8 cellular contexts compared by ENCODE assay signal in genomic region chr9:133135193-133135745, GRCh38. TPM values are rescaled to one million over a fixed set of nuclear protein-coding genes. Genes with fewer than 3 reads are reported as not detected.
DNase-seq lines count a peak whose midpoint lies in the region; ATAC-seq, FAIRE-seq and TF ChIP-seq lines count a peak whose summit lies in the region.

No MANE protein-coding gene starts in this region.

- peaks cover 88% of the 10 kb centered on the region for H3K79me2 ChIP-seq in K562 (ENCODE audit: control insufficient read depth, insufficient read depth, low read length)

- no peaks in the 10 kb centered on the region for H3K9me3 ChIP-seq in K562 (replicated peaks; ENCODE audit: control insufficient read depth, insufficient read depth, low read depth, low read length)

- POLR2A ChIA-PET in K562 (lab: Yijun Ruan, JAX): interaction anchor here (0.6 to 1.3 kb wide), 4 partner anchors 9 to 191 kb away, joined by 3 to 5 read pairs (median 4); partner anchors contain the start of gene TSC1

- TF ChIP-seq RAD21 in K562 (CRISPR knock-in tag; conservative IDR thresholded peaks at IDR 0.05 in 1 of 2, IDR thresholded peaks at IDR 0.05 in 1 of 2): no peak

- no peaks in the 10 kb centered on the region for H3K9me1 ChIP-seq in K562 (ENCODE audit: control insufficient read depth, insufficient read depth, low read length)

- H3K36me3 ChIP-seq in K562 (ENCODE audit: control insufficient read depth, insufficient read depth, low read length): peaks cover 30% of the 10 kb centered on the region; the same call in 2 of the 3 replicates
- H3K36me3 ChIP-seq in kidney epithelial cell (ENCODE audit: control insufficient read depth, insufficient read depth, low read length): no peaks in the 10 kb centered on the region

- intact Hi-C loops in K562 (cut with micrococcal nuclease): no loop called here

- no TSS peak for BruUV-seq in K562 (replicated peaks; lab: Mats Ljungman, UMichigan)

- in situ Hi-C loops in K562 (cut with MboI): no loop called here

- peak overlapping the region; percentile 80; the same call in 2 of the 3 replicates for H3K27ac ChIP-seq in K562 (ENCODE audit: extremely low read depth, low read depth, low read length)

- H3K27me3 ChIP-seq in K562 (ENCODE audit: control insufficient read depth in 2 of 2, insufficient read depth in 2 of 2, low read length in 2 of 2): no peaks in the 10 kb centered on the region
- no peaks in the 10 kb centered on the region for H3K27me3 ChIP-seq in kidney epithelial cell (ENCODE audit: control insufficient read depth, insufficient read depth, low read length)

- no peak for FAIRE-seq in K562 (lab: Jason Lieb, UNC)

- peaks cover 6% of the 10 kb centered on the region for H4K20me1 ChIP-seq in K562 (replicated peaks; ENCODE audit: control insufficient read depth, insufficient read depth, low read length)

- ATAC-seq in K562: no peak
- no peak for ATAC-seq in HG03108 (IDR thresholded peaks at IDR 0.05; ENCODE audit: unreplicated experiment)
- no peak for ATAC-seq in GM21576 (IDR thresholded peaks at IDR 0.05; ENCODE audit: unreplicated experiment)
- no peak for ATAC-seq in HG03469 (IDR thresholded peaks at IDR 0.05; ENCODE audit: unreplicated experiment)

- H3K4me1 ChIP-seq in K562 (replicated peaks in 1 of 2; ENCODE audit: control insufficient read depth in 2 of 2, insufficient read depth in 2 of 2, low read length in 2 of 2): peaks cover 70 to 74% of the 10 kb centered on the region in 2 experiments

- H2AFZ ChIP-seq in K562 (ENCODE audit: low read depth, low read length): no peak overlapping the region

- no peak overlapping the region for H3K4me2 ChIP-seq in K562 (ENCODE audit: insufficient read depth, low read length)

- CTCF ChIA-PET in K562 (lab: Yijun Ruan, JAX; ENCODE audit: low intra/inter-chr PET ratio): no interaction called here

- peak overlapping the region; percentile 59 to 86; a peak in 3 of 4 replicates for H3K9ac ChIP-seq in K562 (ENCODE audit: insufficient read depth in 1 of 2, low read depth in 2 of 2, low read length in 2 of 2)

- DNase-seq in GM04503 (ENCODE audit: low read depth): peak; percentile 52
- DNase-seq in SW480 (ENCODE audit: low spot score): peak; percentile 90
- DNase-seq in K562 (ENCODE audit: extremely low read depth in 1 of 4, low spot score in 3 of 4): no peak
- DNase-seq in kidney epithelial cell (ENCODE audit: low read depth): peak; percentile 68
- peak; percentile 36 to 52 for DNase-seq in stimulated activated CD4-positive, alpha-beta T cell treated with anti-CD3 and anti-CD28 coated beads, Interleukin-4, amount 100 ng/mL, for 4 hours

- no peak overlapping the region for H3K4me3 ChIP-seq in K562
- no peak overlapping the region for H3K4me3 ChIP-seq in kidney epithelial cell (ENCODE audit: low read depth, low read length)

- TF ChIP-seq CTCF in K562 (IDR thresholded peaks at IDR 0.05 in 2 of 3, conservative IDR thresholded peaks at IDR 0.05 in 1 of 3; ENCODE audit: insufficient read depth in 2 of 3, low read depth in 1 of 3, low read length in 3 of 3) (no peak), kidney epithelial cell (IDR thresholded peaks at IDR 0.05; ENCODE audit: insufficient read depth, low read length, poor library complexity, severe bottlenecking) (no peak)

- TF ChIP-seq POLR2A in K562 (conservative IDR thresholded peaks at IDR 0.05): no peak

- no peak for TF ChIP-seq EP300 in K562 (IDR thresholded peaks at IDR 0.05; ENCODE audit: low read length)

- 80% methylated on average over 5 of the region's 7 CpGs for WGBS in K562 (ENCODE audit: insufficient coverage, low coverage, missing lambda C conversion rate)

TF ChIP-seq in K562, 482 proteins besides CTCF, POLR2A, EP300 and RAD21:
- TF ChIP-seq KLF10 (CRISPR knock-in tag; IDR thresholded peaks at IDR 0.05) (no peak), ZNF592 (IDR thresholded peaks at IDR 0.05) (0 out of 2 replicates have a peak, but pooled peaks have one; percentile 5)

RNA-seq across cellular contexts. Expression of gene RALGDS, which starts 14.2 kb away (rescaled TPM):
- total RNA-seq in K562 (2011; cell fraction: chromatin; rRNA removed; ENCODE audit: low replicate concordance): 62.0 and 176 TPM in 2 replicates
- total RNA-seq in K562 (2011; cell fraction: nucleolus; rRNA removed): 78.8 and 97.7 TPM in 2 replicates
- total RNA-seq in K562 (2011; cell fraction: nucleoplasm; rRNA removed): 55.4 and 58.4 TPM in 2 replicates
- total RNA-seq in K562 (2014; rRNA removed) (27.1 and 36.2 TPM in 2 replicates), K562 (2014; rRNA removed; fragmentation: Illumina TruSeq; extraction: Trizol) (9.4 and 12.0 TPM in 2 replicates), K562 (2015; rRNA removed; fragmentation: Illumina TruSeq; extraction: Trizol) (25.8 and 25.9 TPM in 2 replicates), K562 (2021) (28.6 and 37.3 TPM in 2 replicates), kidney epithelial cell (39.9 and 43.7 TPM in 2 replicates)
- polyA plus RNA-seq in K562 (2011; rRNA removed) (40.3 and 45.9 TPM in 2 replicates), K562 (2014; fragmentation: Illumina TruSeq; extraction: Trizol) (28.7 and 34.9 TPM in 2 replicates), K562 (2014; fragmentation: Nextera tagmentation; extraction: Ambion mirVana) (1 to 10 TPM in 1 of 2 experiments, under 1 TPM in 1; 0.75 to 2.4 TPM), K562 (2014; rRNA removed) (39.5 and 43.3 TPM in 2 replicates)
- 34.7 and 62.2 TPM in 2 replicates for polyA plus RNA-seq in K562 (2011; cell fraction: cytosol; rRNA removed)
- 170 and 326 TPM in 2 replicates for polyA plus RNA-seq in K562 (2011; cell fraction: nucleus; rRNA removed)
- 26.3 and 47.2 TPM in 2 replicates for polyA plus RNA-seq in K562 (2012)
- polyA minus RNA-seq in K562 (2011; rRNA and poly(A)+ RNA removed): 12.0 and 17.4 TPM in 2 replicates
- polyA minus RNA-seq in K562 (2011; cell fraction: cytosol; rRNA and poly(A)+ RNA removed): 13.6 and 18.5 TPM in 2 replicates
- 30.2 and 36.5 TPM in 2 replicates for polyA minus RNA-seq in K562 (2011; cell fraction: nucleus; rRNA and poly(A)+ RNA removed)

RNA-seq across cellular contexts. Expression of gene GBGT1, which starts 28.4 kb away (rescaled TPM):
- 36.0 and 113 TPM in 2 replicates for total RNA-seq in K562 (2011; cell fraction: chromatin; rRNA removed; ENCODE audit: low replicate concordance)
- 65.4 and 76.9 TPM in 2 replicates for total RNA-seq in K562 (2011; cell fraction: nucleolus; rRNA removed)
- total RNA-seq in K562 (2011; cell fraction: nucleoplasm; rRNA removed): 49.2 and 52.3 TPM in 2 replicates
- total RNA-seq in K562 (2014; rRNA removed): 20.7 and 23.6 TPM in 2 replicates
- 6.3 and 9.4 TPM in 2 replicates for total RNA-seq in K562 (2014; rRNA removed; fragmentation: Illumina TruSeq; extraction: Trizol)
- total RNA-seq in K562 (2015; rRNA removed; fragmentation: Illumina TruSeq; extraction: Trizol): 13.7 and 15.3 TPM in 2 replicates
- 24.6 and 25.8 TPM in 2 replicates for total RNA-seq in K562 (2021)
- polyA plus RNA-seq in K562 (2011; rRNA removed): 10.1 and 20.2 TPM in 2 replicates
- 19.0 and 25.7 TPM in 2 replicates for polyA plus RNA-seq in K562 (2011; cell fraction: cytosol; rRNA removed)
- 44.6 and 60.7 TPM in 2 replicates for polyA plus RNA-seq in K562 (2011; cell fraction: nucleus; rRNA removed)
- polyA plus RNA-seq in K562 (2012): 11.5 and 21.9 TPM in 2 replicates
- polyA plus RNA-seq in K562 (2014; fragmentation: Illumina TruSeq; extraction: Trizol): 17.8 and 18.8 TPM in 2 replicates
- 1 to 10 TPM in 1 of 2 experiments, under 1 TPM in 1; 0.55 to 1.6 TPM for polyA plus RNA-seq in K562 (2014; fragmentation: Nextera tagmentation; extraction: Ambion mirVana)
- 16.1 and 20.6 TPM in 2 replicates for polyA plus RNA-seq in K562 (2014; rRNA removed)
- polyA minus RNA-seq in K562 (2011; rRNA and poly(A)+ RNA removed): 12.7 and 14.4 TPM in 2 replicates
- polyA minus RNA-seq in K562 (2011; cell fraction: cytosol; rRNA and poly(A)+ RNA removed): 12.8 and 20.2 TPM in 2 replicates
- 24.2 and 31.3 TPM in 2 replicates for polyA minus RNA-seq in K562 (2011; cell fraction: nucleus; rRNA and poly(A)+ RNA removed)
- 8.8 and 12.4 TPM in 2 replicates for total RNA-seq in kidney epithelial cell

Comparison
In these comparisons a context has a peak if more than half of its experiments do, and no peak if none do; other contexts are left out.
1. DNase-seq: peak in GM04503 (single experiment), SW480 (single experiment), kidney epithelial cell (single experiment) and stimulated activated CD4-positive, alpha-beta T cell treated with anti-CD3 and anti-CD28 coated beads, Interleukin-4, amount 100 ng/mL, for 4 hours (2 of 2); none in K562 (0 of 4).